ENCODE assay signal across 10 cellular contexts in genomic region chr7:155722118-155722517, GRCh38.
DNase-seq lines count a peak whose midpoint lies in the region; ATAC-seq, FAIRE-seq and TF ChIP-seq lines count a peak whose summit lies in the region.
"Had no signal": no experiment of that assay in that cellular context is flagged by ENCODE, and none has a peak within 500 bp of the region (broad histone marks: within the 10 kb centered on the region; RNA-seq: fewer than 3 reads in every experiment).

No MANE protein-coding gene starts in this region.

- no peak overlapping the region for H3K4me3 ChIP-seq in BLaER1
- peak overlapping the region; percentile 44 for H3K4me3 ChIP-seq in OCI-LY3 (ENCODE audit: low read length)
- no peak overlapping the region for H3K4me3 ChIP-seq in gastroesophageal sphincter
- no peak overlapping the region for H3K4me3 ChIP-seq in suprapubic skin

- H3K9ac ChIP-seq in BLaER1 (no peak overlapping the region), OCI-LY3 (ENCODE audit: low read length) (no peak overlapping the region)

- peaks cover 18% of the 10 kb centered on the region; the same call in 1 of the 2 replicates for H3K79me2 ChIP-seq in OCI-LY3 (ENCODE audit: low read length)

- ATAC-seq in HG02885 (IDR thresholded peaks at IDR 0.05; ENCODE audit: poor library complexity, unreplicated experiment): peak; percentile 63
- no peak for ATAC-seq in gastroesophageal sphincter
- ATAC-seq: esophagus mucosa had no signal

- H4K20me1 ChIP-seq in BLaER1: peaks cover 91% of the 10 kb centered on the region
- peaks cover 24% of the 10 kb centered on the region; the same call in 1 of the 2 replicates for H4K20me1 ChIP-seq in OCI-LY3 (ENCODE audit: insufficient read depth, low read length)

- TF ChIP-seq CTCF in OCI-LY3 (IDR thresholded peaks at IDR 0.05; ENCODE audit: low read depth, low read length) (no peak), gastroesophageal sphincter (IDR thresholded peaks at IDR 0.05) (no peak), glutamatergic neuron (IDR thresholded peaks at IDR 0.05; ENCODE audit: partially characterized antibody, unreplicated experiment) (no peak), suprapubic skin (IDR thresholded peaks at IDR 0.05) (no peak)

- H3K4me1 Mint-ChIP-seq in glutamatergic neuron (ENCODE audit: low read depth, unreplicated experiment): peaks cover 37% of the 10 kb centered on the region

- peak; percentile 89 for FAIRE-seq in GM19239 (lab: Jason Lieb, UNC)

- H3K4me1 ChIP-seq in BLaER1: peaks cover 57% of the 10 kb centered on the region
- H3K4me1 ChIP-seq in OCI-LY3 (ENCODE audit: low read length): peaks cover 35% of the 10 kb centered on the region
- H3K4me1 ChIP-seq in gastroesophageal sphincter: peaks cover 0 to 7% (median 0%) of the 10 kb centered on the region in 3 donors
- no peaks in the 10 kb centered on the region for H3K4me1 ChIP-seq in suprapubic skin

- H3K36me3 ChIP-seq in BLaER1: peaks cover 36% of the 10 kb centered on the region
- H3K36me3 ChIP-seq in OCI-LY3 (replicated peaks; ENCODE audit: low read depth, low read length): peaks cover 14% of the 10 kb centered on the region
- H3K36me3 ChIP-seq in gastroesophageal sphincter: peaks cover 0 to 44% of the 10 kb centered on the region in 2 donors
- H3K36me3 ChIP-seq in suprapubic skin: peaks cover 41% of the 10 kb centered on the region

- H3K27ac ChIP-seq in BLaER1: peak overlapping the region; percentile 47; the same call in 1 of the 2 replicates
- peak overlapping the region; percentile 39; the same call in 1 of the 2 replicates for H3K27ac ChIP-seq in OCI-LY3 (ENCODE audit: low read length)
- no peak overlapping the region for H3K27ac ChIP-seq in gastroesophageal sphincter
- H3K27ac ChIP-seq in suprapubic skin: no peak overlapping the region

- H3K4me3 Mint-ChIP-seq in glutamatergic neuron (ENCODE audit: unreplicated experiment): no peak overlapping the region

- 53 to 75% methylated on average over 2 of the region's 2 CpGs for WGBS in gastroesophageal sphincter (ENCODE audit: low coverage in 1 of 2), 2 donors
- WGBS in suprapubic skin: 85% methylated on average over 2 of the region's 2 CpGs

- peaks cover 3% of the 10 kb centered on the region for H3K9me3 Mint-ChIP-seq in glutamatergic neuron (ENCODE audit: unreplicated experiment)

- H3K27me3 ChIP-seq in BLaER1 (no peaks in the 10 kb centered on the region), OCI-LY3 (ENCODE audit: low read depth, low read length) (no peaks in the 10 kb centered on the region), gastroesophageal sphincter (no peaks in the 10 kb centered on the region), suprapubic skin (no peaks in the 10 kb centered on the region)

- H3K4me2 ChIP-seq in BLaER1 (peak overlapping the region; percentile 67), OCI-LY3 (ENCODE audit: low read length) (peak overlapping the region; percentile 80)

- H3K27me3 Mint-ChIP-seq in glutamatergic neuron (ENCODE audit: unreplicated experiment): no peaks in the 10 kb centered on the region

- no peaks in the 10 kb centered on the region for H3K9me3 ChIP-seq in BLaER1
- H3K9me3 ChIP-seq in OCI-LY3 (ENCODE audit: insufficient read depth, low read length): peaks cover 5% of the 10 kb centered on the region; the same call in 1 of the 2 replicates
- no peaks in the 10 kb centered on the region for H3K9me3 ChIP-seq in gastroesophageal sphincter
- no peaks in the 10 kb centered on the region for H3K9me3 ChIP-seq in suprapubic skin

- TF ChIP-seq EP300 in gastroesophageal sphincter (IDR thresholded peaks at IDR 0.05) (no peak), suprapubic skin (IDR thresholded peaks at IDR 0.05) (no peak)

- no peak for DNase-seq in GM19239 (ENCODE audit: insufficient read length, low spot score)
- DNase-seq in glutamatergic neuron: no peak
- DNase-seq in suprapubic skin (ENCODE audit: low spot score in 2 of 2): no peak
- no peak for DNase-seq in midbrain (lab: John Stamatoyannopoulos, UW)
- DNase-seq: NCI-H1048 had no signal

- H3K27ac Mint-ChIP-seq in glutamatergic neuron (ENCODE audit: unreplicated experiment): no peak overlapping the region

- no peaks in the 10 kb centered on the region for H3K36me3 Mint-ChIP-seq in glutamatergic neuron (ENCODE audit: unreplicated experiment)

- TF ChIP-seq POLR2A in gastroesophageal sphincter (IDR thresholded peaks at IDR 0.05): no peak
- no peak for TF ChIP-seq POLR2A in suprapubic skin (IDR thresholded peaks at IDR 0.05)

- H2AFZ ChIP-seq in OCI-LY3 (ENCODE audit: low read depth, low read length): no peak overlapping the region

Comparison
In these comparisons a context has a peak if more than half of its experiments do, and no peak if none do; other contexts are left out.
1. H3K27ac ChIP-seq: peak in BLaER1 (single experiment) and OCI-LY3 (single experiment); none in gastroesophageal sphincter (0 of 4) and suprapubic skin (single experiment).